In the genomic region with DNA sequence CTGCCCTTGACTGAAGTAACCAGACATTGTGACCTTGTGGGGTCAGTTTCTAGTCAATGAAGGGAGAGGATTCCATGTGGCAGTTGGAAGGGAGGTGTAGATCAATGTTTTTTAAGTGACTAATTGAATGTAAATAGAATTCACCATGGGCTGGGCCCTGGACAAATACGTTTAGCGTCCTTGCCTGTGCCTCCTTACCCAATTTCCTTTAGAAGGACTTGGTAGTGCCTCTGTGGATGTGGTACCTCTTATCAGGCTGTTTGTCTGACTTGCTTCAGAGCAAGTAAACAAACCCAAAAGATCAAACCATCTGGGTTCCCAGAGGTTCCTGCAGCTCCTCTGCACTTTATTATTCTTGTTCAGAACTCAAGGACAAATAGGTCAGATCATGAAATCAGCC, we compare ENCODE assay signal across 14 cellular contexts. TPM values are rescaled to one million over a fixed set of nuclear protein-coding genes. Genes with fewer than 3 reads are reported as not detected.
A peak's percentile ranks its signal among the peaks of the same experiment; 100 is the strongest.
DNase-seq lines count a peak whose midpoint lies in the region; ATAC-seq and TF ChIP-seq lines count a peak whose summit lies in the region.
"Had no signal": no experiment of that assay in that cellular context is flagged by ENCODE, and none has a peak within 500 bp of the region (broad histone marks: within the 10 kb centered on the region; RNA-seq: fewer than 3 reads in every experiment).

No MANE protein-coding gene starts in this region.

- H3K9me3 ChIP-seq in Caco-2 (no peaks in the 10 kb centered on the region), ascending aorta (no peaks in the 10 kb centered on the region), osteoblast (ENCODE audit: low read depth, low read length) (no peaks in the 10 kb centered on the region)

- H3K27me3 Mint-ChIP-seq in Caco-2 (ENCODE audit: insufficient read depth, unreplicated experiment) (no peaks in the 10 kb centered on the region), CD14-positive monocyte (ENCODE audit: low read depth in 3 of 3) (peaks cover 0 to 4% (median 0%) of the 10 kb centered on the region in 3 donors)
- H3K27me3 Mint-ChIP-seq: activated CD4-positive, alpha-beta T cell treated with anti-CD3 and anti-CD28 coated beads, Interleukin-2, amount 10 ng/mL, durations not matched to agents 7 days and 5 days had no signal

- peak overlapping the region; percentile 37 for H3K4me2 ChIP-seq in osteoblast (ENCODE audit: insufficient read depth, low read length)

- H3K27ac ChIP-seq in 22Rv1: peak overlapping the region; percentile 53
- peak overlapping the region; percentile 72 to 91 for H3K27ac ChIP-seq in ascending aorta
- peak overlapping the region; percentile 84 for H3K27ac ChIP-seq in osteoblast (ENCODE audit: low read depth, low read length)

- H3K4me1 Mint-ChIP-seq in Caco-2 (ENCODE audit: low read depth, unreplicated experiment): peaks cover 17% of the 10 kb centered on the region
- H3K4me1 Mint-ChIP-seq in CD14-positive monocyte: peaks cover 24% of the 10 kb centered on the region

- no peak overlapping the region for H3K4me3 ChIP-seq in Caco-2 (ENCODE audit: low read depth, low read length)
- no peak overlapping the region for H3K4me3 ChIP-seq in ascending aorta
- no peak overlapping the region for H3K4me3 ChIP-seq in osteoblast (ENCODE audit: insufficient read depth, low read length)

- ATAC-seq in GM18873 (IDR thresholded peaks at IDR 0.05; ENCODE audit: low FRiP score, unreplicated experiment): no peak

- DNase-seq in Caco-2 (peak; percentile 36 to 39), ascending aorta (ENCODE audit: low spot score in 2 of 2) (no peak), osteoblast (ENCODE audit: insufficient read length, low spot score, missing footprints) (no peak), NK-92 (lab: John Stamatoyannopoulos, UW; ENCODE audit: unreplicated experiment) (no peak), CD14-positive monocyte (ENCODE audit: low spot score) (no peak), ACHN (no peak)
- DNase-seq: activated CD4-positive, alpha-beta T cell treated with anti-CD3 and anti-CD28 coated beads, Interleukin-2, amount 10 ng/mL, durations not matched to agents 7 days and 5 days; H7; mammary epithelial cell; NCI-H2171; T-helper 1 cell had no signal

- H3K4me1 ChIP-seq in Caco-2 (peaks cover 19% of the 10 kb centered on the region), ascending aorta (peaks cover 14 to 26% of the 10 kb centered on the region in 2 donors), osteoblast (ENCODE audit: insufficient read depth, low read length) (peaks cover 24% of the 10 kb centered on the region)

- POLR2A ChIA-PET in Caco-2 (lab: Charles Lee): no interaction called here

- H4K20me1 ChIP-seq in osteoblast (ENCODE audit: insufficient read depth, low read length): peaks cover 2% of the 10 kb centered on the region

- no peaks in the 10 kb centered on the region for H3K36me3 ChIP-seq in Caco-2 (ENCODE audit: control insufficient read depth, insufficient read depth, low read length)
- H3K36me3 ChIP-seq in ascending aorta: no peaks in the 10 kb centered on the region
- H3K36me3 ChIP-seq in osteoblast (ENCODE audit: insufficient read depth, low read length): no peaks in the 10 kb centered on the region

- H3K9me3 Mint-ChIP-seq in Caco-2 (ENCODE audit: unreplicated experiment): peaks cover 5% of the 10 kb centered on the region
- H3K9me3 Mint-ChIP-seq in CD14-positive monocyte: peaks cover 2 to 19% (median 8%) of the 10 kb centered on the region in 7 donors

- BruUV-seq in Caco-2 (replicated peaks; lab: Mats Ljungman, UMichigan): no TSS peak

- H3K27ac Mint-ChIP-seq in Caco-2 (ENCODE audit: unreplicated experiment): no peak overlapping the region
- H3K27ac Mint-ChIP-seq in CD14-positive monocyte: no peak overlapping the region
- H3K27ac Mint-ChIP-seq: activated CD4-positive, alpha-beta T cell treated with anti-CD3 and anti-CD28 coated beads, Interleukin-2, amount 10 ng/mL, durations not matched to agents 7 days and 5 days; activated T-helper 1 cell treated with anti-CD3 and anti-CD28 coated beads, Interleukin-12 subunit alpha, Interleukin-12 subunit beta, Interleukin-2, Interleukin-4 antibody, amounts not matched to agents 30 ng/mL and 10 ng/mL and 1 ng/mL, durations not matched to agents 14 hours and 24 hours and 36 hours had no signal

- H3K36me3 Mint-ChIP-seq in Caco-2 (ENCODE audit: insufficient read depth, unreplicated experiment): peaks cover 8% of the 10 kb centered on the region
- H3K36me3 Mint-ChIP-seq in CD14-positive monocyte: no peaks in the 10 kb centered on the region

- in situ Hi-C loops in ACHN (cut with HindIII; ENCODE audit: low pct_ligation_motif_present, low pct_unique_long_range_greater_than_20kb, low sequenced_read_pairs): no loop called here

- CTCF ChIA-PET in Caco-2 (lab: Charles Lee): no interaction called here

- TF ChIP-seq CTCF in 22Rv1 (IDR thresholded peaks at IDR 0.05) (no peak), Caco-2 (IDR thresholded peaks at IDR 0.05; ENCODE audit: insufficient read depth in 1 of 2, low read depth in 1 of 2, low read length in 1 of 2, severe bottlenecking in 1 of 2, unreplicated experiment in 1 of 2) (no peak), ascending aorta (IDR thresholded peaks at IDR 0.05) (no peak), osteoblast (IDR thresholded peaks at IDR 0.05; ENCODE audit: extremely low read depth, low read depth, low read length) (no peak), CD14-positive monocyte (IDR thresholded peaks at IDR 0.05) (no peak)

- intact Hi-C loops in Caco-2 (cut with micrococcal nuclease; ENCODE audit: unreplicated experiment): no loop called here
- intact Hi-C loops in ascending aorta (cut with DNase I): no loop called here
- intact Hi-C loops in CD14-positive monocyte (cut with micrococcal nuclease): loop anchor here (10.0 kb wide), 4 partner anchors 73 to 667 kb away; partner anchors contain the start of genes ADK (in 2 of the 2), AP3M1 (in 2 of the 2), COMTD1 (in 1 of the 2) and SAMD8 (in 1 of the 2)

- H3K79me2 ChIP-seq in osteoblast (ENCODE audit: insufficient read depth, low read length): peaks cover 2% of the 10 kb centered on the region

- no peaks in the 10 kb centered on the region for H3K27me3 ChIP-seq in Caco-2 (replicated peaks; ENCODE audit: control insufficient read depth, insufficient read depth, low read length)
- H3K27me3 ChIP-seq in ascending aorta: no peaks in the 10 kb centered on the region
- no peaks in the 10 kb centered on the region for H3K27me3 ChIP-seq in osteoblast (ENCODE audit: insufficient read depth, low read length)

- peak overlapping the region; percentile 66 for H2AFZ ChIP-seq in osteoblast (ENCODE audit: low read length)

- H3K4me3 Mint-ChIP-seq in Caco-2 (ENCODE audit: unreplicated experiment): no peak overlapping the region
- H3K4me3 Mint-ChIP-seq in CD14-positive monocyte: no peak overlapping the region
- H3K4me3 Mint-ChIP-seq: activated CD4-positive, alpha-beta T cell treated with anti-CD3 and anti-CD28 coated beads, Interleukin-2, amount 10 ng/mL, durations not matched to agents 7 days and 5 days had no signal

RNA-seq across cellular contexts. Expression of gene KAT6B, which starts 4.3 kb away (rescaled TPM):
- total RNA-seq in Caco-2 (2022) (14.9 and 16.8 TPM in 2 replicates), ascending aorta (41.1 TPM), osteoblast (24.6 and 30.9 TPM in 2 replicates)
- 1 to 10 TPM; 3.3 to 6.2 TPM for polyA plus RNA-seq in CD14-positive monocyte

Comparison
In these comparisons a context has a peak if more than half of its experiments do, and no peak if none do; other contexts are left out.
1. DNase-seq: peak in Caco-2 (2 of 2); none in ascending aorta (0 of 2), osteoblast (single experiment), NK-92 (single experiment), CD14-positive monocyte (single experiment) and ACHN (single experiment).
2. intact Hi-C loops: an anchor here in CD14-positive monocyte (10.0 kb wide); none called in Caco-2 and ascending aorta.
3. Peak in every context shown above with its lines, with median percentiles within 50 percentile points of each other: H3K27ac ChIP-seq.